10 cellular contexts compared by ENCODE assay signal in the genomic region with DNA sequence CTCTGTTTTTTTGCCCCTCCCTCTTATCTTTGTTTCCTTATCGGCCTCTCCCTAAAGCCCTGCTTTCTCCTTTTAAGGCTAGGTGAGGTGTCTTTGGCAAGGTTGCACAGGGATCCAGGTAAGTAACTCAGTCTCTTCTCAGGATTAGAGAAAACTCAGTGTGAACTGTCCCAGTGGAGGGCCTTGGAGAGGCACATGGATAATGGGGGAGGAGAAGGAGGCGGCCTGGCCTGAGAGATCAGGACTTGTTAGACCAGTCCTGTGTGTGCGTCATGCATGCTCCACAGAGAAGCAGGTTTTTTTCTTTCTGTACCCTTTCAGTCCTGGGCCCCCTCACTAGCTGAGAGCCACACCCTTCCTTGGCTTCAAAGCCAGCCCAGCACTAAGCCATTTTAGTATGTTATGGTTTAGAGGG. TPM values are rescaled to one million over a fixed set of nuclear protein-coding genes. Genes with fewer than 3 reads are reported as not detected.
DNase-seq lines count a peak whose midpoint lies in the region; ATAC-seq and TF ChIP-seq lines count a peak whose summit lies in the region.
"Had no signal": no experiment of that assay in that cellular context is flagged by ENCODE, and none has a peak within 500 bp of the region (broad histone marks: within the 10 kb centered on the region; RNA-seq: fewer than 3 reads in every experiment).

No MANE protein-coding gene starts in this region.

- peak in 4 of 5 donors; percentile 36 to 67 (median 42) for DNase-seq in heart left ventricle
- no peak for DNase-seq in Right ventricle myocardium superior
- DNase-seq in vagina (ENCODE audit: extremely low spot score in 2 of 2): no peak
- no peak for DNase-seq in GM10266 (ENCODE audit: extremely low spot score)
- DNase-seq: Kasumi-1 had no signal

- TF ChIP-seq CTCF in heart left ventricle (IDR thresholded peaks at IDR 0.05) (no peak), vagina (IDR thresholded peaks at IDR 0.05) (no peak), GM10266 (IDR thresholded peaks at IDR 0.05; ENCODE audit: control insufficient read depth, insufficient read depth, low read depth, missing control alignments) (no peak)

- H3K27ac ChIP-seq in heart left ventricle (peak overlapping the region; percentile 77 to 97 (median 91)), muscle layer of duodenum (ENCODE audit: low read length) (peak overlapping the region; percentile 82), vagina (peak overlapping the region; percentile 88)

- H3K4me3 ChIP-seq in heart left ventricle (no peak overlapping the region), muscle layer of duodenum (ENCODE audit: low read depth in 1 of 2, low read length in 2 of 2) (no peak overlapping the region), vagina (no peak overlapping the region)

- H3K27me3 ChIP-seq in heart left ventricle (no peaks in the 10 kb centered on the region), muscle layer of duodenum (ENCODE audit: low read depth, low read length) (no peaks in the 10 kb centered on the region), vagina (no peaks in the 10 kb centered on the region)

- intact Hi-C loops in heart left ventricle (cut with DNase I) (no loop called here), Right ventricle myocardium superior (cut with DNase I) (no loop called here), vagina (cut with DNase I) (no loop called here)

- 30 to 54% (median 32%) methylated on average over 3 of the region's 3 CpGs for WGBS in heart left ventricle, 4 donors

- TF ChIP-seq POLR2A in heart left ventricle (IDR thresholded peaks at IDR 0.05): no peak
- TF ChIP-seq POLR2A in vagina (IDR thresholded peaks at IDR 0.05): no peak

- H3K36me3 ChIP-seq in heart left ventricle: peaks cover 0 to 2% (median 0%) of the 10 kb centered on the region in 9 donors
- no peaks in the 10 kb centered on the region for H3K36me3 ChIP-seq in muscle layer of duodenum (ENCODE audit: control insufficient read depth in 1 of 2, insufficient read depth in 2 of 2, low read length in 2 of 2)
- H3K36me3 ChIP-seq in vagina: no peaks in the 10 kb centered on the region

- ATAC-seq in heart left ventricle (peak; percentile 12 to 62 (median 36)), Right ventricle myocardium superior (ENCODE audit: poor library complexity) (no peak), esophagus mucosa (peak; percentile 94), HG03565 (IDR thresholded peaks at IDR 0.05; ENCODE audit: unreplicated experiment) (no peak), HG03175 (IDR thresholded peaks at IDR 0.05; ENCODE audit: unreplicated experiment) (no peak)

- no peaks in the 10 kb centered on the region for H3K9me3 ChIP-seq in heart left ventricle
- no peaks in the 10 kb centered on the region for H3K9me3 ChIP-seq in muscle layer of duodenum (ENCODE audit: control insufficient read depth in 1 of 2, low read length in 2 of 2)
- no peaks in the 10 kb centered on the region for H3K9me3 ChIP-seq in vagina

- H3K4me1 ChIP-seq in heart left ventricle (peaks cover 30 to 100% (median 92%) of the 10 kb centered on the region in 12 donors), muscle layer of duodenum (ENCODE audit: control insufficient read depth in 1 of 2, insufficient read depth in 2 of 2, low read length in 2 of 2) (peaks cover 51 to 61% of the 10 kb centered on the region in 2 donors), vagina (peaks cover 96% of the 10 kb centered on the region)

RNA-seq across cellular contexts. Expression of a gene that starts 19.9 kb away (rescaled TPM):
- 100 to 1,000 TPM in 1 of 9 donors, 10 to 100 TPM in 8; 51.4 to 105 (median 60.8) TPM for total RNA-seq in heart left ventricle
- 10 to 100 TPM; 19.7 to 40.3 TPM for polyA plus RNA-seq in heart left ventricle
- 66.5 TPM for total RNA-seq in Right ventricle myocardium superior
- 323 TPM for total RNA-seq in esophagus mucosa
- total RNA-seq in vagina: 179 TPM

RNA-seq across cellular contexts. Expression of a gene that starts 29.9 kb away (rescaled TPM):
- total RNA-seq in heart left ventricle (not detected), Right ventricle myocardium superior (not detected), esophagus mucosa (not detected), vagina (not detected)
- polyA plus RNA-seq in heart left ventricle: under 1 TPM in 1 of 2 donors, not detected in 1; 0.11 TPM
- total RNA-seq: H4 had no signal

RNA-seq across cellular contexts. Expression of a gene that starts 40.2 kb away (rescaled TPM):
- total RNA-seq in heart left ventricle (100 to 1,000 TPM in 1 of 9 donors, 10 to 100 TPM in 8; 56.8 to 134 (median 85.7) TPM), Right ventricle myocardium superior (88.4 TPM), esophagus mucosa (120 TPM), vagina (120 TPM)
- 100 to 1,000 TPM in 1 of 2 donors, 10 to 100 TPM in 1; 68.8 to 116 TPM for polyA plus RNA-seq in heart left ventricle

Comparison
In these comparisons a context has a peak if more than half of its experiments do, and no peak if none do; other contexts are left out.
1. ATAC-seq: peak in heart left ventricle (4 of 4) and esophagus mucosa (single experiment); none in Right ventricle myocardium superior (single experiment), HG03565 (single experiment) and HG03175 (single experiment).
2. DNase-seq: peak in heart left ventricle (4 of 5); none in Right ventricle myocardium superior (single experiment), vagina (0 of 2) and GM10266 (single experiment).
3. Peak in every context shown above with its lines, with median percentiles within 50 percentile points of each other: H3K27ac ChIP-seq.